6 cellular contexts compared by ENCODE assay signal in genomic region chr17:4708436-4708835, GRCh38. TPM values are rescaled to one million over a fixed set of nuclear protein-coding genes. Genes with fewer than 3 reads are reported as not detected.
DNase-seq lines count a peak whose midpoint lies in the region; ATAC-seq lines count a peak whose summit lies in the region.

No MANE protein-coding gene starts in this region.

- H3K4me3 Mint-ChIP-seq in activated naive CD4-positive, alpha-beta T cell treated with anti-CD3 and anti-CD28 coated beads for 36 hours, result peak overlapping the region; percentile 62

- H3K36me3 Mint-ChIP-seq in activated naive CD4-positive, alpha-beta T cell treated with anti-CD3 and anti-CD28 coated beads for 36 hours (ENCODE audit: low read depth), result peaks cover 20% of the 10 kb centered on the region

- peak; percentile 39 for DNase-seq in activated gamma-delta T cell treated with Interleukin-2 at 50 U/mL for 16 hours
- no peak for DNase-seq in activated gamma-delta T cell (lab: John Stamatoyannopoulos, UW)
- peak; percentile 80 for DNase-seq in activated naive CD4-positive, alpha-beta T cell treated with anti-CD3 and anti-CD28 coated beads for 36 hours
- no peak for DNase-seq in HuH-7.5 (ENCODE audit: low spot score)

- intact Hi-C loops in activated naive CD4-positive, alpha-beta T cell treated with anti-CD3 and anti-CD28 coated beads for 36 hours (cut with micrococcal nuclease), result no loop called here

- peak overlapping the region; percentile 44 for H3K27ac Mint-ChIP-seq in activated naive CD4-positive, alpha-beta T cell treated with anti-CD3 and anti-CD28 coated beads for 36 hours

- peak overlapping the region; percentile 12 for H3K27ac ChIP-seq in temporal lobe (ENCODE audit: low read depth, low read length)

- H3K4me1 Mint-ChIP-seq in activated naive CD4-positive, alpha-beta T cell treated with anti-CD3 and anti-CD28 coated beads for 36 hours (ENCODE audit: low read depth), result peaks cover 48% of the 10 kb centered on the region

- no peaks in the 10 kb centered on the region for H3K27me3 Mint-ChIP-seq in activated naive CD4-positive, alpha-beta T cell treated with anti-CD3 and anti-CD28 coated beads for 36 hours (ENCODE audit: low read depth)

- no peak for ATAC-seq in GM21576 (IDR thresholded peaks at IDR 0.05; ENCODE audit: unreplicated experiment)

- CTCF ChIA-PET in activated naive CD4-positive, alpha-beta T cell treated with anti-CD3 and anti-CD28 coated beads for 36 hours (lab: Charles Lee), result interaction anchor here (0.6 kb wide), 1 partner anchor 38 kb away, joined by 3 read pairs; no protein-coding TSS in a partner anchor

- H3K9me3 Mint-ChIP-seq in activated naive CD4-positive, alpha-beta T cell treated with anti-CD3 and anti-CD28 coated beads for 36 hours, result no peaks in the 10 kb centered on the region

RNA-seq across cellular contexts. Expression of gene ARRB2, which starts 2.0 kb away (rescaled TPM):
- total RNA-seq in activated naive CD4-positive, alpha-beta T cell treated with anti-CD3 and anti-CD28 coated beads for 36 hours, result 100 to 1,000 TPM; 169 to 174 TPM
- total RNA-seq in temporal lobe, result 13.3 TPM

RNA-seq across cellular contexts. Expression of gene PELP1, which starts 4.5 kb away (rescaled TPM):
- total RNA-seq in activated naive CD4-positive, alpha-beta T cell treated with anti-CD3 and anti-CD28 coated beads for 36 hours, result 10 to 100 TPM; 79.0 to 91.2 TPM
- 35.9 TPM for total RNA-seq in temporal lobe

RNA-seq across cellular contexts. Expression of gene MED11, which starts 22.8 kb away (rescaled TPM):
- 10 to 100 TPM; 15.9 to 17.1 TPM for total RNA-seq in activated naive CD4-positive, alpha-beta T cell treated with anti-CD3 and anti-CD28 coated beads for 36 hours
- total RNA-seq in temporal lobe, result 3.9 TPM

RNA-seq across cellular contexts. Expression of gene ZMYND15, which starts 31.2 kb away (rescaled TPM):
- total RNA-seq in activated naive CD4-positive, alpha-beta T cell treated with anti-CD3 and anti-CD28 coated beads for 36 hours, result under 1 TPM in 1 of 2 experiments, not detected in 1; 0.17 TPM
- total RNA-seq in temporal lobe, result not detected

RNA-seq across cellular contexts. Expression of gene CXCL16, which starts 31.3 kb away (rescaled TPM):
- total RNA-seq in activated naive CD4-positive, alpha-beta T cell treated with anti-CD3 and anti-CD28 coated beads for 36 hours, result 1 to 10 TPM; 2.0 to 2.3 TPM
- total RNA-seq in temporal lobe, result 0.49 TPM

Comparison
In these comparisons a context has a peak if more than half of its experiments do, and no peak if none do; other contexts are left out.
1. DNase-seq: peak in activated gamma-delta T cell treated with Interleukin-2 at 50 U/mL for 16 hours (single experiment) and activated naive CD4-positive, alpha-beta T cell treated with anti-CD3 and anti-CD28 coated beads for 36 hours (single experiment); none in activated gamma-delta T cell (single experiment) and HuH-7.5 (single experiment).
2. RNA of gene ARRB2, which starts 2.0 kb away (total RNA-seq): 169 to 174 TPM in activated naive CD4-positive, alpha-beta T cell treated with anti-CD3 and anti-CD28 coated beads for 36 hours; 13.3 TPM in temporal lobe (single experiment); every median in the first group is over 10 times any median in the second.